1 cellular context compared by ENCODE assay signal in the genomic region with DNA sequence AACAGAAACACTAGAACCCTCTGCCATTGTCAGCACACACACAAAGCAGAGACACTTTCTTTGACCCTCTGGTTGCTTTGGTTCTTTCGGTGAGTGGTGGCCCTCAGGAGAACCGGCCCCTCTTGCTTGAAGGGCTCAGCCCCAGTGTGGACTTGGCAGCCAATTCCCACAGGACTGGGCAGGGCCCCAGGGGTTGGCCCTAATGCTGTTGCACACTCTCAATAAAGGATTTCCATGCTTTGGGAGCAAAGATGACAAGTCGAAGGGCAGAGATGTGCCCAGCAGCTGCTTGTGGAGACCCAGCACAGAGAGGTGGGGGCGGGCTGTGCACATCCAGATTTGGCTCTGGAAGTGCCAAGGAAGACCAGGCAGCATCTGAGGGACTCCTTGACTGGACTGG.
TF ChIP-seq lines count a peak whose summit lies in the region.

No MANE protein-coding gene starts in this region.

TF ChIP-seq in H1, 55 proteins besides CTCF, POLR2A, EP300 and RAD21:
- TF ChIP-seq ZNF274 (IDR thresholded peaks at IDR 0.05; ENCODE audit: borderline replicate concordance, extremely low read depth, low read length) (no peak), GTF2F1 (IDR thresholded peaks at IDR 0.05; ENCODE audit: borderline replicate concordance, low read depth, low read length) (no peak), MAFK (IDR thresholded peaks at IDR 0.05; ENCODE audit: low read depth, low read length) (no peak)
TF ChIP-seq in H1: peak in this region for 0.
